In genomic region chr6:17599885-17600526, GRCh38 we compare ENCODE assay signal across 8 cellular contexts. TPM values are rescaled to one million over a fixed set of nuclear protein-coding genes. Genes with fewer than 3 reads are reported as not detected.
DNase-seq lines count a peak whose midpoint lies in the region; ATAC-seq and TF ChIP-seq lines count a peak whose summit lies in the region.

FAM8A1 (plus strand) TSS chr6:17600302; CDS start chr6:17600410, 108 bp downstream.

- DNase-seq in BJ (ENCODE audit: low read depth) (peak; percentile 39), NCI-H446 treated with DMSO at 0.1 percent for 48 hours (lab: John Stamatoyannopoulos, UW) (peak; percentile 68), choroid plexus epithelial cell (ENCODE audit: low read depth) (peak; percentile 86), kidney glomerular epithelial cell (lab: John Stamatoyannopoulos, UW) (peak; percentile 83)
- DNase-seq in activated CD4-positive, alpha-beta T cell treated with anti-CD3 and anti-CD28 coated beads for 36 hours, result peak; percentile 98
- peak; percentile 86 to 97 for DNase-seq in stimulated activated CD4-positive, alpha-beta T cell treated with anti-CD3 and anti-CD28 coated beads, Interleukin-1b, Interleukin-23, amount 100 ng/mL, for 1 hour (ENCODE audit: low read depth in 2 of 2)

- peak; percentile 87 for TF ChIP-seq CTCF in BJ (IDR thresholded peaks at IDR 0.05; ENCODE audit: insufficient read depth, low read depth, low read length)
- TF ChIP-seq CTCF in choroid plexus epithelial cell (conservative IDR thresholded peaks at IDR 0.05; ENCODE audit: low read depth, low read length), result peak; percentile 72

- peak; percentile 65 for TF ChIP-seq POLR2A in GM19099 (IDR thresholded peaks at IDR 0.05; ENCODE audit: extremely low read depth, insufficient read length, low read depth)

- H3K9me3 Mint-ChIP-seq in activated CD4-positive, alpha-beta T cell treated with anti-CD3 and anti-CD28 coated beads for 36 hours (ENCODE audit: low read depth), result no peaks in the 10 kb centered on the region

- peak within 1 kb of the TSS; percentile 86 for H3K4me3 ChIP-seq in BJ (ENCODE audit: low read depth, low read length)
- peak within 1 kb of the TSS; percentile 89 for H3K4me3 ChIP-seq in choroid plexus epithelial cell (ENCODE audit: low read depth, low read length)

- peak within 1 kb of the TSS; percentile 66 for H3K27ac Mint-ChIP-seq in activated CD4-positive, alpha-beta T cell treated with anti-CD3 and anti-CD28 coated beads for 36 hours

- peak; percentile 59 for ATAC-seq in HG03378 (IDR thresholded peaks at IDR 0.05; ENCODE audit: unreplicated experiment)
- ATAC-seq in activated CD4-positive, alpha-beta T cell treated with anti-CD3 and anti-CD28 coated beads for 36 hours, result peak; percentile 83

- H3K27me3 ChIP-seq in BJ (ENCODE audit: control insufficient read depth, insufficient read depth, low read length), result no peaks in the 10 kb centered on the region

- H3K4me3 Mint-ChIP-seq in activated CD4-positive, alpha-beta T cell treated with anti-CD3 and anti-CD28 coated beads for 36 hours, result peak within 1 kb of the TSS; percentile 75

- POLR2A ChIA-PET in BJ (lab: Charles Lee), result interaction anchor here (0.6 to 1.0 kb wide), 4 partner anchors 11 to 566 kb away, joined by 3 to 6 read pairs (median 4); no protein-coding TSS in a partner anchor
- POLR2A ChIA-PET in activated CD4-positive, alpha-beta T cell treated with anti-CD3 and anti-CD28 coated beads for 36 hours (lab: Charles Lee), result interaction anchor here (0.8 to 1.6 kb wide), 2 partner anchors 107 to 130 kb away, joined by 3 to 5 read pairs; partner anchors contain the start of gene NUP153

- CTCF ChIA-PET in BJ (lab: Yijun Ruan, JAX), result interaction anchor here (0.9 to 3.8 kb wide), 5 partner anchors 11 to 416 kb away, joined by 3 to 14 read pairs (median 4); no protein-coding TSS in a partner anchor
- CTCF ChIA-PET in activated CD4-positive, alpha-beta T cell treated with anti-CD3 and anti-CD28 coated beads for 36 hours (lab: Charles Lee), result interaction anchor here (0.6 kb wide), 2 partner anchors 53 to 1760 kb away, joined by 3 to 5 read pairs; no protein-coding TSS in a partner anchor

- no peaks in the 10 kb centered on the region for H3K27me3 Mint-ChIP-seq in activated CD4-positive, alpha-beta T cell treated with anti-CD3 and anti-CD28 coated beads for 36 hours

- peaks cover 41% of the 10 kb centered on the region for H3K4me1 Mint-ChIP-seq in activated CD4-positive, alpha-beta T cell treated with anti-CD3 and anti-CD28 coated beads for 36 hours

- no peaks in the 10 kb centered on the region; the same call in 1 of the 2 replicates for H3K36me3 ChIP-seq in BJ (ENCODE audit: control insufficient read depth, insufficient read depth, low read length)

- intact Hi-C loops in activated CD4-positive, alpha-beta T cell treated with anti-CD3 and anti-CD28 coated beads for 36 hours (cut with DNase I, micrococcal nuclease), result loop anchor here (1.0 to 5.0 kb wide), 7 partner anchors 52 to 1278 kb away; partner anchors contain the start of genes NUP153 (in 2 of the 2), DEK (in 1 of the 2), KDM1B (in 1 of the 2) and NHLRC1 (in 1 of the 2)

- H3K36me3 Mint-ChIP-seq in activated CD4-positive, alpha-beta T cell treated with anti-CD3 and anti-CD28 coated beads for 36 hours (ENCODE audit: low read depth), result no peaks in the 10 kb centered on the region

RNA-seq across cellular contexts. Expression of gene FAM8A1, which starts in this region (rescaled TPM):
- polyA plus RNA-seq in BJ (2011; rRNA removed), result 5.7 and 12.9 TPM in 2 replicates
- polyA minus RNA-seq in BJ (2011; rRNA and poly(A)+ RNA removed), result 3.0 TPM in 2 replicates
- 1 to 10 TPM; 3.3 to 4.1 TPM for total RNA-seq in activated CD4-positive, alpha-beta T cell treated with anti-CD3 and anti-CD28 coated beads for 36 hours

Comparison
In these comparisons a context has a peak if more than half of its experiments do, and no peak if none do; other contexts are left out.
1. Peak in every context shown above with its lines: DNase-seq, ATAC-seq and H3K4me3 ChIP-seq.
2. DNase-seq: peak in every context shown above with its lines; median percentile 98 in activated CD4-positive, alpha-beta T cell treated with anti-CD3 and anti-CD28 coated beads for 36 hours; 92 in stimulated activated CD4-positive, alpha-beta T cell treated with anti-CD3 and anti-CD28 coated beads, Interleukin-1b, Interleukin-23, amount 100 ng/mL, for 1 hour; 86 in choroid plexus epithelial cell; 83 in kidney glomerular epithelial cell; 68 in NCI-H446 treated with DMSO at 0.1 percent for 48 hours; 39 in BJ.